Comparison of ENCODE assay signal across 10 cellular contexts in the genomic region with DNA sequence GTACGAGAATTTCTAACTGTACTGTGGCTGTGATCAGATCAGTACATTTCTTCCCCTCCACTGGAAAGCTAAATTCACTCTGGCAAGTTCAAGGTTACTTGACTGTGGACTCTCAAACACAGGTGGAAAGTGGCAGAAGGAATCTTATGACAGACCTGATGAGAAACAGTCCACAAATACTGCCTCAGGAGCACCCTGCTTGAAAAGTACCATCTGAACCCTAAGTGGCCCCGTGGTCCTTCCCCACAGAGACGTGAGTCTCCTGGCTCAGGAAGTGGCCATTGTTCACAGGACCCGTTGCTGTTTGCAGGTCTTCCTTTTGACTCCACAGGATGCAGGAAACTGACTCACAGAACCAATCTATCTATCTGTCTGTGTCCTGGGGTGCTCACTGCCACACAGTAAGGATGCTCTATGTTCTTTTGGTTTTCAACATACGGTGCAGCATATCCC. TPM values are rescaled to one million over a fixed set of nuclear protein-coding genes. Genes with fewer than 3 reads are reported as not detected.
A peak's percentile ranks its signal among the peaks of the same experiment; 100 is the strongest.
DNase-seq lines count a peak whose midpoint lies in the region; ATAC-seq, FAIRE-seq and TF ChIP-seq lines count a peak whose summit lies in the region.
"Had no signal": no experiment of that assay in that cellular context is flagged by ENCODE, and none has a peak within 500 bp of the region (broad histone marks: within the 10 kb centered on the region; RNA-seq: fewer than 3 reads in every experiment).

No MANE protein-coding gene starts in this region.

- H3K4me1 ChIP-seq in Panc1 (ENCODE audit: control insufficient read depth, insufficient read depth, low read length) (peaks cover 5% of the 10 kb centered on the region), MM.1S (ENCODE audit: low read length) (no peaks in the 10 kb centered on the region)

- peak overlapping the region; percentile 42 for H3K4me3 Mint-ChIP-seq in endothelial cell (ENCODE audit: unreplicated experiment)
- H3K4me3 Mint-ChIP-seq in stimulated activated effector memory CD8-positive, alpha-beta T cell treated with anti-CD3 and anti-CD28 coated beads, Interleukin-12 subunit alpha, Interleukin-12 subunit beta, amount 100 ng/mL, for 72 hours: no peak overlapping the region

- CTCF ChIA-PET in Panc1 (lab: Charles Lee): interaction anchor here (0.7 kb wide), 1 partner anchor 367 kb away, joined by 8 read pairs; no protein-coding TSS in a partner anchor

- no peaks in the 10 kb centered on the region for H4K20me1 ChIP-seq in MM.1S (ENCODE audit: insufficient read depth, low read length)

- H3K4me1 Mint-ChIP-seq in endothelial cell (ENCODE audit: unreplicated experiment): peaks cover 55% of the 10 kb centered on the region
- peaks cover 16% of the 10 kb centered on the region for H3K4me1 Mint-ChIP-seq in stimulated activated effector memory CD8-positive, alpha-beta T cell treated with anti-CD3 and anti-CD28 coated beads, Interleukin-12 subunit alpha, Interleukin-12 subunit beta, amount 100 ng/mL, for 72 hours

- no peaks in the 10 kb centered on the region for H3K9me2 ChIP-seq in MM.1S (replicated peaks; ENCODE audit: insufficient read depth, low read length)

- H3K27me3 ChIP-seq in Panc1 (ENCODE audit: control insufficient read depth, insufficient read depth, low read length) (no peaks in the 10 kb centered on the region), MM.1S (replicated peaks; ENCODE audit: insufficient read depth, low read length) (no peaks in the 10 kb centered on the region)

- DNase-seq in activated naive CD4-positive, alpha-beta T cell treated with anti-CD3 and anti-CD28 coated beads, Interleukin-2, amount 50 U/mL, for 72 hours (ENCODE audit: low spot score in 2 of 2): peak in 1 of 2 donors; percentile 33
- no peak for DNase-seq in activated naive CD4-positive, alpha-beta T cell (lab: John Stamatoyannopoulos, UW)
- no peak for DNase-seq in Panc1 (ENCODE audit: low read depth, low spot score)
- DNase-seq in endothelial cell (ENCODE audit: low spot score): peak; percentile 21
- DNase-seq in stimulated activated effector memory CD8-positive, alpha-beta T cell treated with anti-CD3 and anti-CD28 coated beads, Interleukin-12 subunit alpha, Interleukin-12 subunit beta, amount 100 ng/mL, for 72 hours (ENCODE audit: low spot score in 2 of 2): peak; percentile 3 to 57
- no peak for DNase-seq in MM.1S
- no peak for DNase-seq in urothelium cell line (ENCODE audit: low spot score)
- DNase-seq: activated CD8-positive, alpha-beta memory T cell treated with anti-CD3 and anti-CD28 coated beads, Interleukin-2, amount 50 U/mL, for 48 hours; NCI-H1105 had no signal

- H3K4me2 ChIP-seq in MM.1S (ENCODE audit: low read depth, low read length): no peak overlapping the region

- in situ Hi-C loops in Panc1 (cut with HindIII; ENCODE audit: low pct_unique_long_range_greater_than_20kb, low sequenced_read_pairs): no loop called here

- H3K36me3 ChIP-seq in Panc1 (ENCODE audit: control insufficient read depth, insufficient read depth, low read length) (no peaks in the 10 kb centered on the region), MM.1S (replicated peaks; ENCODE audit: insufficient read depth, low read length) (no peaks in the 10 kb centered on the region)

- H3K4me3 ChIP-seq in Panc1 (ENCODE audit: low read depth in 2 of 2, low read length in 2 of 2): no peak overlapping the region
- no peak overlapping the region for H3K4me3 ChIP-seq in MM.1S (ENCODE audit: low read length)

- H3K9me3 ChIP-seq in Panc1 (ENCODE audit: control insufficient read depth, insufficient read depth, low read depth, low read length) (no peaks in the 10 kb centered on the region), MM.1S (replicated peaks; ENCODE audit: insufficient read depth, low read length) (no peaks in the 10 kb centered on the region)

- ATAC-seq in activated naive CD4-positive, alpha-beta T cell treated with anti-CD3 and anti-CD28 coated beads, Interleukin-2, amount 50 U/mL, for 72 hours: peak; percentile 98
- peak; percentile 78 for ATAC-seq in Panc1
- ATAC-seq in stimulated activated effector memory CD8-positive, alpha-beta T cell treated with anti-CD3 and anti-CD28 coated beads, Interleukin-12 subunit alpha, Interleukin-12 subunit beta, amount 100 ng/mL, for 72 hours: peak; percentile 95
- ATAC-seq in GM19324 (IDR thresholded peaks at IDR 0.05; ENCODE audit: low FRiP score, unreplicated experiment): no peak

- intact Hi-C loops in Panc1 (cut with micrococcal nuclease; ENCODE audit: unreplicated experiment): no loop called here

- peak overlapping the region in 1 of 2 donors; percentile 45 for H3K27ac Mint-ChIP-seq in activated naive CD4-positive, alpha-beta T cell treated with anti-CD3 and anti-CD28 coated beads, Interleukin-2, amount 50 U/mL, for 72 hours
- H3K27ac Mint-ChIP-seq in endothelial cell (ENCODE audit: unreplicated experiment): peak overlapping the region; percentile 98
- no peak overlapping the region for H3K27ac Mint-ChIP-seq in stimulated activated effector memory CD8-positive, alpha-beta T cell treated with anti-CD3 and anti-CD28 coated beads, Interleukin-12 subunit alpha, Interleukin-12 subunit beta, amount 100 ng/mL, for 72 hours

- no peaks in the 10 kb centered on the region for H3F3A ChIP-seq in MM.1S (ENCODE audit: insufficient read depth, low read length)

- peaks cover 6% of the 10 kb centered on the region for H3K27me3 Mint-ChIP-seq in endothelial cell (ENCODE audit: unreplicated experiment)

- no peak for FAIRE-seq in urothelium cell line (lab: Jason Lieb, UNC)

- H3K9me3 Mint-ChIP-seq in activated naive CD4-positive, alpha-beta T cell treated with anti-CD3 and anti-CD28 coated beads, Interleukin-2, amount 50 U/mL, for 72 hours: no peaks in the 10 kb centered on the region
- no peaks in the 10 kb centered on the region for H3K9me3 Mint-ChIP-seq in endothelial cell (ENCODE audit: unreplicated experiment)
- no peaks in the 10 kb centered on the region for H3K9me3 Mint-ChIP-seq in stimulated activated effector memory CD8-positive, alpha-beta T cell treated with anti-CD3 and anti-CD28 coated beads, Interleukin-12 subunit alpha, Interleukin-12 subunit beta, amount 100 ng/mL, for 72 hours

- no peaks in the 10 kb centered on the region for H3K79me2 ChIP-seq in MM.1S (ENCODE audit: low read length)

- BruUV-seq in Panc1 (replicated peaks; lab: Mats Ljungman, UMichigan): no TSS peak

- TF ChIP-seq CTCF in Panc1 (IDR thresholded peaks at IDR 0.05) (no peak), endothelial cell (IDR thresholded peaks at IDR 0.05; ENCODE audit: unreplicated experiment) (no peak), MM.1S (IDR thresholded peaks at IDR 0.05; ENCODE audit: low read length) (no peak)

- H2AFZ ChIP-seq in MM.1S (ENCODE audit: low read length): no peak overlapping the region

- POLR2A ChIA-PET in Panc1 (lab: Charles Lee): interaction anchor here (0.6 kb wide), 1 partner anchor 266 kb away, joined by 7 read pairs; no protein-coding TSS in a partner anchor

- H3K27ac ChIP-seq in Panc1 (ENCODE audit: low read length): no peak overlapping the region
- no peak overlapping the region for H3K27ac ChIP-seq in MM.1S (ENCODE audit: low read length)

- H3K36me3 Mint-ChIP-seq in activated naive CD4-positive, alpha-beta T cell treated with anti-CD3 and anti-CD28 coated beads, Interleukin-2, amount 50 U/mL, for 72 hours: no peaks in the 10 kb centered on the region
- H3K36me3 Mint-ChIP-seq in endothelial cell (ENCODE audit: low read depth, unreplicated experiment): peaks cover 5% of the 10 kb centered on the region
- no peaks in the 10 kb centered on the region for H3K36me3 Mint-ChIP-seq in stimulated activated effector memory CD8-positive, alpha-beta T cell treated with anti-CD3 and anti-CD28 coated beads, Interleukin-12 subunit alpha, Interleukin-12 subunit beta, amount 100 ng/mL, for 72 hours

- H3K9ac ChIP-seq in MM.1S (ENCODE audit: low read length): no peak overlapping the region

RNA-seq across cellular contexts. Expression of gene NHSL1, which starts 47.5 kb away (rescaled TPM):
- total RNA-seq in activated naive CD4-positive, alpha-beta T cell treated with anti-CD3 and anti-CD28 coated beads, Interleukin-2, amount 50 U/mL, for 72 hours: 1 to 10 TPM in 1 of 2 donors, under 1 TPM in 1; 0.68 to 1.9 TPM
- total RNA-seq in Panc1 (2021; ENCODE audit: unreplicated experiment): 20.6 TPM
- polyA plus RNA-seq in Panc1 (2012; ENCODE audit: insufficient read length): 10.3 TPM
- 72.3 TPM for total RNA-seq in endothelial cell (ENCODE audit: unreplicated experiment)

Comparison
In these comparisons a context has a peak if more than half of its experiments do, and no peak if none do; other contexts are left out.
1. DNase-seq: peak in endothelial cell (single experiment) and stimulated activated effector memory CD8-positive, alpha-beta T cell treated with anti-CD3 and anti-CD28 coated beads, Interleukin-12 subunit alpha, Interleukin-12 subunit beta, amount 100 ng/mL, for 72 hours (2 of 2); none in activated naive CD4-positive, alpha-beta T cell (0 of 4), Panc1 (single experiment), MM.1S (single experiment) and urothelium cell line (single experiment).